Comparison of ENCODE assay signal across 3 cellular contexts in genomic region chr1:57886376-57886775, GRCh38.
"Had no signal": no experiment of that assay in that cellular context is flagged by ENCODE, and none has a peak within 500 bp of the region (broad histone marks: within the 10 kb centered on the region; RNA-seq: fewer than 3 reads in every experiment).

No MANE protein-coding gene starts in this region.

- H3K4me3 ChIP-seq: GM12878 had no signal

- DNase-seq: GDM1, GF-D8 had no signal
